Comparison of ENCODE assay signal across 12 cellular contexts in the genomic region with DNA sequence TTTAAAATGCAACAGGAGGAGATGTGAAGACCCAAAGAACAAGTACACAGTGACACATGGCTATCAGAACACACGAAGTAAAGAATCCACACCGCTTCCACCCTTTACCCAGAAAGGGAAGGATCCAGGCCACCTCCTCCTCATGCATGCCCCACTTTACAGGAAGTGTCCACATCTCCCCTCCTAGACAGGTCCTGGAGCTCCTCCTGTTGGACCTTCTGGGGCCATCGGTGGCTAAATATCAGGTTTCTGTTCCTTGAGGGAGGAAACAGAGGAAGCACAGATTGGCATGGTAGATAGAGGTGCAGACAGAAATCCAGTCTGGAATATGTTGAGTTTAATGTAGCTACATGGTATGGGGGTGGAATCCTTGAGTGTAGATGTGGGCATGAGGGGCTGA. TPM values are rescaled to one million over a fixed set of nuclear protein-coding genes. Genes with fewer than 3 reads are reported as not detected.
A peak's percentile ranks its signal among the peaks of the same experiment; 100 is the strongest.
DNase-seq lines count a peak whose midpoint lies in the region; ATAC-seq, FAIRE-seq and TF ChIP-seq lines count a peak whose summit lies in the region.
"Had no signal": no experiment of that assay in that cellular context is flagged by ENCODE, and none has a peak within 500 bp of the region (broad histone marks: within the 10 kb centered on the region; RNA-seq: fewer than 3 reads in every experiment).

No MANE protein-coding gene starts in this region.

- no peaks in the 10 kb centered on the region for H3K9me3 ChIP-seq in HEK293 (ENCODE audit: control insufficient read depth, insufficient read depth, low read depth, low read length)
- H3K9me3 ChIP-seq: neutrophil had no signal

- in situ Hi-C loops in ACHN (cut with HindIII; ENCODE audit: low pct_ligation_motif_present, low pct_unique_long_range_greater_than_20kb, low sequenced_read_pairs): no loop called here

- CTCF ChIA-PET in HEK293 (lab: Yijun Ruan, JAX): interaction anchor here (0.7 kb wide), 1 partner anchor 214 kb away, joined by 3 read pairs; no protein-coding TSS in a partner anchor

- H3K4me3 ChIP-seq in HEK293 (ENCODE audit: low read depth, low read length): no peak overlapping the region
- H3K4me3 ChIP-seq in foreskin fibroblast (ENCODE audit: low read depth in 1 of 2, low read length in 2 of 2): no peak overlapping the region

- no peak overlapping the region for H3K27ac ChIP-seq in HEK293 (ENCODE audit: extremely low read depth, low read depth, low read length)
- H3K27ac ChIP-seq: neutrophil had no signal

- peaks cover 3% of the 10 kb centered on the region; the same call in 1 of the 2 replicates for H3K4me1 ChIP-seq in HEK293 (ENCODE audit: control insufficient read depth, insufficient read depth, low read length)

- POLR2A ChIA-PET in HEK293 (lab: Yijun Ruan, JAX): no interaction called here

- ATAC-seq in GM18498 (IDR thresholded peaks at IDR 0.05; ENCODE audit: unreplicated experiment): no peak

- FAIRE-seq in D721Med (lab: Jason Lieb, UNC): no peak

- DNase-seq in ACHN (peak; percentile 48), RPMI7951 (ENCODE audit: low read depth) (peak; percentile 44), foreskin fibroblast (peak; percentile 50 to 66), SHP77 treated with DMSO at 0.1 percent for 48 hours (lab: John Stamatoyannopoulos, UW) (no peak), RKO (ENCODE audit: low spot score) (no peak), D721Med (ENCODE audit: insufficient read length, low spot score) (no peak)
- DNase-seq: activated CD4-positive, CD25-positive, alpha-beta regulatory T cell; activated naive CD8-positive, alpha-beta T cell treated with anti-CD3 and anti-CD28 coated beads, Interleukin-2, amount 10 ng/mL, durations not matched to agents 7 days and 5 days; NCI-H2107 had no signal

- TF ChIP-seq CTCF in HEK293 (tag by site-specific recombination; IDR thresholded peaks at IDR 0.05): peak; percentile 65
- TF ChIP-seq CTCF in foreskin fibroblast (IDR thresholded peaks at IDR 0.05; ENCODE audit: low read depth, low read length): peak; percentile 34
- TF ChIP-seq CTCF in D721Med (IDR thresholded peaks at IDR 0.05; ENCODE audit: insufficient read depth, missing control alignments): no peak

- peaks cover 0 to 6% of the 10 kb centered on the region in 2 experiments; a peak in 2 of 3 replicates for H3K36me3 ChIP-seq in HEK293 (ENCODE audit: control insufficient read depth in 2 of 2, insufficient read depth in 1 of 2, low read length in 2 of 2)
- H3K36me3 ChIP-seq: neutrophil had no signal

TF ChIP-seq in HEK293, 187 proteins besides CTCF, POLR2A, EP300 and RAD21:
- TF ChIP-seq ZNF600 (tag by site-specific recombination; IDR thresholded peaks at IDR 0.05) (peak; percentile 34; the same call in 1 of the 2 replicates), ZNF654 (tag by site-specific recombination; IDR thresholded peaks at IDR 0.05; ENCODE audit: low read depth) (peak; percentile 58), SCRT2 (tag by site-specific recombination; IDR thresholded peaks at IDR 0.05) (0 out of 2 replicates have a peak, but pooled peaks have one; percentile 19)
- TF ChIP-seq, protein P1, sequence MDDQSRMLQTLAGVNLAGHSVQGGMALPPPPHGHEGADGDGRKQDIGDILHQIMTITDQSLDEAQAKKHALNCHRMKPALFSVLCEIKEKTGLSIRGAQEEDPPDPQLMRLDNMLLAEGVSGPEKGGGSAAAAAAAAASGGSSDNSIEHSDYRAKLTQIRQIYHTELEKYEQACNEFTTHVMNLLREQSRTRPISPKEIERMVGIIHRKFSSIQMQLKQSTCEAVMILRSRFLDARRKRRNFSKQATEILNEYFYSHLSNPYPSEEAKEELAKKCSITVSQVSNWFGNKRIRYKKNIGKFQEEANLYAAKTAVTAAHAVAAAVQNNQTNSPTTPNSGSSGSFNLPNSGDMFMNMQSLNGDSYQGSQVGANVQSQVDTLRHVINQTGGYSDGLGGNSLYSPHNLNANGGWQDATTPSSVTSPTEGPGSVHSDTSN (CRISPR knock-in tag; IDR thresholded peaks at IDR 0.05): no peak

RNA-seq across cellular contexts. Expression of a gene that starts 10.9 kb away (rescaled TPM):
- 6.2 and 6.4 TPM in 2 replicates for total RNA-seq in RPMI7951 (2014; rRNA removed; shearing (Covaris generic))

RNA-seq across cellular contexts. Expression of a gene that starts 49.4 kb away (rescaled TPM):
- total RNA-seq in RPMI7951 (2014; rRNA removed; shearing (Covaris generic)): 11.0 and 13.9 TPM in 2 replicates

Comparison
In these comparisons a context has a peak if more than half of its experiments do, and no peak if none do; other contexts are left out.
1. DNase-seq: peak in ACHN (single experiment), RPMI7951 (single experiment) and foreskin fibroblast (2 of 2); none in SHP77 treated with DMSO at 0.1 percent for 48 hours (single experiment), RKO (single experiment) and D721Med (single experiment).